14 cellular contexts compared by ENCODE assay signal in genomic region chr14:92597873-92598548, GRCh38.
"Had no signal": no experiment of that assay in that cellular context is flagged by ENCODE, and none has a peak within 500 bp of the region (broad histone marks: within the 10 kb centered on the region; RNA-seq: fewer than 3 reads in every experiment).

No MANE protein-coding gene starts in this region.

- H3K27me3 Mint-ChIP-seq: naive thymus-derived CD8-positive, alpha-beta T cell had no signal

- H3K9me3 Mint-ChIP-seq: activated naive CD4-positive, alpha-beta T cell treated with anti-CD3 and anti-CD28 coated beads, Interleukin-2, amount 50 U/mL, for 72 hours; naive thymus-derived CD8-positive, alpha-beta T cell had no signal

- H3K27ac Mint-ChIP-seq: activated CD4-positive, alpha-beta T cell treated with anti-CD3 and anti-CD28 coated beads, Interleukin-2, amount 10 ng/mL, durations not matched to agents 7 days and 5 days had no signal

- DNase-seq: activated CD4-positive, alpha-beta T cell treated with anti-CD3 and anti-CD28 coated beads, Interleukin-2, amount 10 ng/mL, durations not matched to agents 7 days and 5 days; activated gamma-delta T cell treated with Interleukin-2 at 50 U/mL for 16 hours; adrenal gland; dermis blood vessel endothelial cell; effector memory CD4-positive, alpha-beta T cell; foreskin fibroblast; left ventricle myocardium superior; mesendoderm; naive thymus-derived CD8-positive, alpha-beta T cell; spleen; stimulated activated CD4-positive, alpha-beta T cell treated with anti-CD3 and anti-CD28 coated beads, Interleukin-4, amount 100 ng/mL, for 4 hours; stimulated activated naive CD4-positive, alpha-beta T cell had no signal

- H3K4me3 Mint-ChIP-seq: activated CD4-positive, alpha-beta T cell treated with anti-CD3 and anti-CD28 coated beads, Interleukin-2, amount 10 ng/mL, durations not matched to agents 7 days and 5 days; naive thymus-derived CD8-positive, alpha-beta T cell had no signal

- ATAC-seq: activated CD4-positive, CD25-positive, alpha-beta regulatory T cell treated with anti-CD3 and anti-CD28 coated beads, Interleukin-2, amount 50 U/mL, for 24 hours; activated naive CD4-positive, alpha-beta T cell treated with anti-CD3 and anti-CD28 coated beads, Interleukin-2, amount 50 U/mL, for 72 hours; left ventricle myocardium superior; naive thymus-derived CD8-positive, alpha-beta T cell had no signal

- H3K36me3 Mint-ChIP-seq: activated naive CD4-positive, alpha-beta T cell treated with anti-CD3 and anti-CD28 coated beads, Interleukin-2, amount 50 U/mL, for 72 hours had no signal
